Comparison of ENCODE assay signal across 8 cellular contexts in genomic region chr17:66717680-66718079, GRCh38.
DNase-seq lines count a peak whose midpoint lies in the region; ATAC-seq and TF ChIP-seq lines count a peak whose summit lies in the region.

No MANE protein-coding gene starts in this region.

- H3K27me3 ChIP-seq in hepatocyte: no peaks in the 10 kb centered on the region
- H3K27me3 ChIP-seq in HAP-1 (ENCODE audit: low read depth): no peaks in the 10 kb centered on the region

- H3K79me2 ChIP-seq in hepatocyte: no peaks in the 10 kb centered on the region

- H3K4me1 ChIP-seq in hepatocyte (ENCODE audit: insufficient read depth) (peaks cover 7% of the 10 kb centered on the region), HAP-1 (peaks cover 15% of the 10 kb centered on the region)

- H4K20me1 ChIP-seq in hepatocyte (ENCODE audit: insufficient read depth, poor library complexity, severe bottlenecking): no peaks in the 10 kb centered on the region

- H3K4me3 ChIP-seq in hepatocyte (no peak overlapping the region), foreskin fibroblast (ENCODE audit: low read depth in 1 of 2, low read length in 2 of 2) (no peak overlapping the region), HAP-1 (no peak overlapping the region)

- DNase-seq in hepatocyte (ENCODE audit: low spot score) (peak; percentile 59), foreskin fibroblast (no peak), Kasumi-1 (lab: John Stamatoyannopoulos, UW) (no peak), HAP-1 (ENCODE audit: low spot score in 2 of 2) (no peak)
- no peak for DNase-seq in activated effector memory CD4-positive, alpha-beta T cell treated with Interleukin-2 at 50 U/mL for 16 hours

- 73% methylated on average over 8 of the region's 8 CpGs for WGBS in hepatocyte (ENCODE audit: low lambda C conversion rate, missing lambda C conversion rate)

- H3K9me2 ChIP-seq in hepatocyte (replicated peaks; ENCODE audit: insufficient read depth): no peaks in the 10 kb centered on the region

- peak overlapping the region; percentile 15 for H3K27ac ChIP-seq in hepatocyte

- no peak overlapping the region for H3K4me2 ChIP-seq in hepatocyte

- no peak for TF ChIP-seq CTCF in hepatocyte (IDR thresholded peaks at IDR 0.05; ENCODE audit: poor library complexity)
- TF ChIP-seq CTCF in foreskin fibroblast (IDR thresholded peaks at IDR 0.05; ENCODE audit: low read depth, low read length): no peak

- H2AFZ ChIP-seq in hepatocyte: no peak overlapping the region

- H3K9me3 ChIP-seq in hepatocyte (ENCODE audit: low read depth) (no peaks in the 10 kb centered on the region), HAP-1 (no peaks in the 10 kb centered on the region)

- H3K36me3 ChIP-seq in hepatocyte (replicated peaks; ENCODE audit: insufficient read depth, low read depth) (no peaks in the 10 kb centered on the region), HAP-1 (replicated peaks) (no peaks in the 10 kb centered on the region)

- ATAC-seq in GM18502 (IDR thresholded peaks at IDR 0.05; ENCODE audit: poor library complexity, unreplicated experiment): peak; percentile 75
- ATAC-seq in GM21515 (IDR thresholded peaks at IDR 0.05; ENCODE audit: unreplicated experiment): peak; percentile 53
- peak; percentile 62 for ATAC-seq in HG03565 (IDR thresholded peaks at IDR 0.05; ENCODE audit: unreplicated experiment)

- in situ Hi-C loops in HAP-1 (cut with MboI; ENCODE audit: low sequenced_read_pairs): loop anchor here (5.0 kb wide), 1 partner anchor 190 kb away; no protein-coding TSS in a partner anchor
